In the genomic region with DNA sequence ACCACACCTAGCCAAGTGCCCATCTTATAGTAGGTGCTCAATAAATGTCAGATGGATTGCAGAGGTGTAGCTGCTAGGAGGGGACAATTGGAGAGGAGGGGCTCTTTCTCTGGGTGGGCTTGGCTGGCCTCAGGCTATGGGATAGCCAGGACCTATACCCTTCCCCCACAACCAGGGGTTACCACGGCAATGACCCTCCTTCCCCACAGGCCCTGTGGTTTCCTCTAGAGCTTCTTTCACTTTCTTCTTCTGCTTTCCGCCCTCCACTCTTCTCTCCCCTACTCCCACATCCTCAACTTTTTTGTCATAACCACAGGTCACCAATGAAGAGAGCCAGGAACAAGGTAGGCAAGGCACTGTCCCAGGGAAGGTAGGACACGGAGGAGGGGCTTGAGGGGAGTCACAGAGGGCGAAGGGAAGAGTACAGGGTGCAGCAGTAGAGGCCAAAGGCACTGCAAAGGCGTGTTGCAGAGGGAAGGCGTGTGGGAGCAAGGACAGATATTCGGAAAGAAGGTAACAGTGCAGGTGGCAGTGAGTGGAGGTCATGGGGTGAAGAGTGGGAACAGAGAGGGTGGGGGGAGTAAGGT, we compare ENCODE assay signal across 1 cellular context.
TF ChIP-seq lines count a peak whose summit lies in the region.

No MANE protein-coding gene starts in this region.

TF ChIP-seq in WTC11, 78 proteins besides CTCF, POLR2A, EP300 and RAD21 (continued from another document):
- TF ChIP-seq, protein P1, sequence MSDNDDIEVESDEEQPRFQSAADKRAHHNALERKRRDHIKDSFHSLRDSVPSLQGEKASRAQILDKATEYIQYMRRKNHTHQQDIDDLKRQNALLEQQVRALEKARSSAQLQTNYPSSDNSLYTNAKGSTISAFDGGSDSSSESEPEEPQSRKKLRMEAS (CRISPR knock-in tag; IDR thresholded peaks at IDR 0.05): no peak
- TF ChIP-seq RELA (CRISPR knock-in tag; IDR thresholded peaks at IDR 0.05; ENCODE audit: borderline replicate concordance) (no peak), ZNF121 (CRISPR knock-in tag; IDR thresholded peaks at IDR 0.05) (no peak), TEAD4 (CRISPR knock-in tag; IDR thresholded peaks at IDR 0.05) (no peak), ZNF138 (CRISPR knock-in tag; conservative IDR thresholded peaks at IDR 0.05) (no peak), HMGA2 (CRISPR knock-in tag; IDR thresholded peaks at IDR 0.05) (no peak)
- TF ChIP-seq, protein P2, sequence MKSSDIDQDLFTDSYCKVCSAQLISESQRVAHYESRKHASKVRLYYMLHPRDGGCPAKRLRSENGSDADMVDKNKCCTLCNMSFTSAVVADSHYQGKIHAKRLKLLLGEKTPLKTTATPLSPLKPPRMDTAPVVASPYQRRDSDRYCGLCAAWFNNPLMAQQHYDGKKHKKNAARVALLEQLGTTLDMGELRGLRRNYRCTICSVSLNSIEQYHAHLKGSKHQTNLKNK (CRISPR knock-in tag; IDR thresholded peaks at IDR 0.05): no peak
- TF ChIP-seq, protein P3, sequence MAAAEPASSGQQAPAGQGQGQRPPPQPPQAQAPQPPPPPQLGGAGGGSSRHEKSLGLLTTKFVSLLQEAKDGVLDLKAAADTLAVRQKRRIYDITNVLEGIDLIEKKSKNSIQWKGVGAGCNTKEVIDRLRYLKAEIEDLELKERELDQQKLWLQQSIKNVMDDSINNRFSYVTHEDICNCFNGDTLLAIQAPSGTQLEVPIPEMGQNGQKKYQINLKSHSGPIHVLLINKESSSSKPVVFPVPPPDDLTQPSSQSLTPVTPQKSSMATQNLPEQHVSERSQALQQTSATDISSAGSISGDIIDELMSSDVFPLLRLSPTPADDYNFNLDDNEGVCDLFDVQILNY (CRISPR knock-in tag; IDR thresholded peaks at IDR 0.05): no peak
- TF ChIP-seq, protein P4, sequence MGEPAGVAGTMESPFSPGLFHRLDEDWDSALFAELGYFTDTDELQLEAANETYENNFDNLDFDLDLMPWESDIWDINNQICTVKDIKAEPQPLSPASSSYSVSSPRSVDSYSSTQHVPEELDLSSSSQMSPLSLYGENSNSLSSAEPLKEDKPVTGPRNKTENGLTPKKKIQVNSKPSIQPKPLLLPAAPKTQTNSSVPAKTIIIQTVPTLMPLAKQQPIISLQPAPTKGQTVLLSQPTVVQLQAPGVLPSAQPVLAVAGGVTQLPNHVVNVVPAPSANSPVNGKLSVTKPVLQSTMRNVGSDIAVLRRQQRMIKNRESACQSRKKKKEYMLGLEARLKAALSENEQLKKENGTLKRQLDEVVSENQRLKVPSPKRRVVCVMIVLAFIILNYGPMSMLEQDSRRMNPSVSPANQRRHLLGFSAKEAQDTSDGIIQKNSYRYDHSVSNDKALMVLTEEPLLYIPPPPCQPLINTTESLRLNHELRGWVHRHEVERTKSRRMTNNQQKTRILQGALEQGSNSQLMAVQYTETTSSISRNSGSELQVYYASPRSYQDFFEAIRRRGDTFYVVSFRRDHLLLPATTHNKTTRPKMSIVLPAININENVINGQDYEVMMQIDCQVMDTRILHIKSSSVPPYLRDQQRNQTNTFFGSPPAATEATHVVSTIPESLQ (CRISPR knock-in tag; IDR thresholded peaks at IDR 0.05): no peak
